Comparison of ENCODE assay signal across 19 cellular contexts in genomic region chr15:88040516-88040915, GRCh38.
DNase-seq lines count a peak whose midpoint lies in the region; ATAC-seq, FAIRE-seq and TF ChIP-seq lines count a peak whose summit lies in the region.
"Had no signal": no experiment of that assay in that cellular context is flagged by ENCODE, and none has a peak within 500 bp of the region (broad histone marks: within the 10 kb centered on the region; RNA-seq: fewer than 3 reads in every experiment).

No MANE protein-coding gene starts in this region.

- H3K9me3 ChIP-seq in neutrophil (no peaks in the 10 kb centered on the region), heart left ventricle (no peaks in the 10 kb centered on the region)
- H3K9me3 ChIP-seq: BE2C, Caco-2 had no signal

- H3K27ac ChIP-seq in neutrophil (peak overlapping the region; percentile 45), heart left ventricle (no peak overlapping the region)
- H3K27ac ChIP-seq: BLaER1 treated with 17β-estradiol and CSF1 and Interleukin-3, amounts not matched to agents 10 nM and 100 nM had no signal

- H3K4me3 ChIP-seq in neutrophil (ENCODE audit: low read depth in 1 of 2, low read length in 1 of 2) (no peak overlapping the region), heart left ventricle (no peak overlapping the region)
- H3K4me3 ChIP-seq: BLaER1 treated with 17β-estradiol and CSF1 and Interleukin-3, amounts not matched to agents 10 nM and 100 nM; GM12878; GM23338 had no signal

- no peak for FAIRE-seq in RCC 7860 (lab: Jason Lieb, UNC)
- FAIRE-seq: GM12878, GM19239 had no signal

- peaks cover 0 to 11% of the 10 kb centered on the region in 2 experiments for H3K4me1 ChIP-seq in neutrophil (ENCODE audit: control insufficient read depth in 1 of 2, insufficient read depth in 1 of 2, low read depth in 1 of 2, low read length in 1 of 2)
- no peaks in the 10 kb centered on the region for H3K4me1 ChIP-seq in heart left ventricle
- H3K4me1 ChIP-seq: BE2C, Caco-2 had no signal

- intact Hi-C loops in heart left ventricle (cut with DNase I), result no loop called here

- DNase-seq in AG20443 (ENCODE audit: low spot score) (peak; percentile 25), EL (peak; percentile 23), heart left ventricle (no peak), RCC 7860 (ENCODE audit: low spot score) (no peak)
- DNase-seq: AML-193; BE2C; Caco-2; CD4-positive, alpha-beta memory T cell; DMS153; DND-41; GDM1; H9 had no signal

- no peaks in the 10 kb centered on the region for H3K36me3 ChIP-seq in neutrophil
- no peaks in the 10 kb centered on the region for H3K36me3 ChIP-seq in heart left ventricle
- H3K36me3 ChIP-seq: BE2C; BLaER1 treated with 17β-estradiol and CSF1 and Interleukin-3, amounts not matched to agents 10 nM and 100 nM had no signal

- TF ChIP-seq POLR2A in heart left ventricle (IDR thresholded peaks at IDR 0.05), result no peak

- H3K27me3 ChIP-seq in neutrophil (peaks cover 28% of the 10 kb centered on the region), heart left ventricle (peaks cover 0 to under 1% (median 0%) of the 10 kb centered on the region in 9 donors)
- H3K27me3 ChIP-seq: BE2C; BLaER1 treated with 17β-estradiol and CSF1 and Interleukin-3, amounts not matched to agents 10 nM and 100 nM had no signal

- WGBS in heart left ventricle, 4 donors, result 38 to 58% (median 55%) methylated on average over 1 of the region's 1 CpG

- ATAC-seq in heart left ventricle (no peak), GM19351 (IDR thresholded peaks at IDR 0.05; ENCODE audit: unreplicated experiment) (no peak)
- ATAC-seq: GM12878, GM23338, HCT116 had no signal

- no peak for TF ChIP-seq CTCF in neutrophil (IDR thresholded peaks at IDR 0.05)
- no peak for TF ChIP-seq CTCF in heart left ventricle (IDR thresholded peaks at IDR 0.05)

Comparison
In these comparisons a context has a peak if more than half of its experiments do, and no peak if none do; other contexts are left out.
1. DNase-seq: peak in AG20443 (single experiment) and EL (single experiment); none in heart left ventricle (0 of 5) and RCC 7860 (single experiment).